13 cellular contexts compared by ENCODE assay signal in genomic region chr3:40170395-40170794, GRCh38.
DNase-seq lines count a peak whose midpoint lies in the region; ATAC-seq lines count a peak whose summit lies in the region.
"Had no signal": no experiment of that assay in that cellular context is flagged by ENCODE, and none has a peak within 500 bp of the region (broad histone marks: within the 10 kb centered on the region; RNA-seq: fewer than 3 reads in every experiment).

No MANE protein-coding gene starts in this region.

- peaks cover 10% of the 10 kb centered on the region for H3K27me3 Mint-ChIP-seq in stimulated activated memory B cell treated with anti-CD40 and anti-IgM and Interleukin-4, amounts not matched to agents 10 μg/mL and 1 μg/mL and 100 μg/mL, for 72 hours

- H3K4me1 Mint-ChIP-seq in stimulated activated memory B cell treated with anti-CD40 and anti-IgM and Interleukin-4, amounts not matched to agents 10 μg/mL and 1 μg/mL and 100 μg/mL, for 72 hours, result peaks cover 14% of the 10 kb centered on the region

- no peak overlapping the region for H3K4me3 Mint-ChIP-seq in stimulated activated memory B cell treated with anti-CD40 and anti-IgM and Interleukin-4, amounts not matched to agents 10 μg/mL and 1 μg/mL and 100 μg/mL, for 72 hours
- H3K4me3 Mint-ChIP-seq: activated naive CD8-positive, alpha-beta T cell; nephron progenitor cell had no signal

- ATAC-seq in GM21825 (IDR thresholded peaks at IDR 0.05; ENCODE audit: unreplicated experiment) (peak; percentile 95), HG03378 (IDR thresholded peaks at IDR 0.05; ENCODE audit: unreplicated experiment) (peak; percentile 97)
- ATAC-seq in stimulated activated memory B cell treated with anti-CD40 and anti-IgM and Interleukin-4, amounts not matched to agents 10 μg/mL and 1 μg/mL and 100 μg/mL, for 72 hours, result peak; percentile 70

- H3K27ac Mint-ChIP-seq in stimulated activated memory B cell treated with anti-CD40 and anti-IgM and Interleukin-4, amounts not matched to agents 10 μg/mL and 1 μg/mL and 100 μg/mL, for 72 hours, result peak overlapping the region; percentile 64
- H3K27ac Mint-ChIP-seq: activated naive CD8-positive, alpha-beta T cell; nephron progenitor cell had no signal

- H3K9me3 Mint-ChIP-seq in stimulated activated memory B cell treated with anti-CD40 and anti-IgM and Interleukin-4, amounts not matched to agents 10 μg/mL and 1 μg/mL and 100 μg/mL, for 72 hours, result no peaks in the 10 kb centered on the region
- H3K9me3 Mint-ChIP-seq: nephron progenitor cell had no signal

- DNase-seq in NCI-H526 treated with DMSO at 0.1 percent for 48 hours (lab: John Stamatoyannopoulos, UW) (peak; percentile 44), NCI-H526 (lab: John Stamatoyannopoulos, UW) (no peak), inferior parietal cortex (ENCODE audit: extremely low spot score) (no peak), NCI-H1436 treated with DMSO at 0.1 percent for 48 hours (lab: John Stamatoyannopoulos, UW) (no peak)
- no peak for DNase-seq in stimulated activated CD4-positive, alpha-beta T cell treated with anti-CD3 and anti-CD28 coated beads, Interleukin-12 subunit alpha, Interleukin-12 subunit beta, amount 100 ng/mL, for 4 hours
- DNase-seq: effector memory CD4-positive, alpha-beta T cell; GF-D8; nephron progenitor cell; tibial artery had no signal

- no peaks in the 10 kb centered on the region for H3K36me3 Mint-ChIP-seq in stimulated activated memory B cell treated with anti-CD40 and anti-IgM and Interleukin-4, amounts not matched to agents 10 μg/mL and 1 μg/mL and 100 μg/mL, for 72 hours
